16 cellular contexts compared by ENCODE assay signal in the genomic region with DNA sequence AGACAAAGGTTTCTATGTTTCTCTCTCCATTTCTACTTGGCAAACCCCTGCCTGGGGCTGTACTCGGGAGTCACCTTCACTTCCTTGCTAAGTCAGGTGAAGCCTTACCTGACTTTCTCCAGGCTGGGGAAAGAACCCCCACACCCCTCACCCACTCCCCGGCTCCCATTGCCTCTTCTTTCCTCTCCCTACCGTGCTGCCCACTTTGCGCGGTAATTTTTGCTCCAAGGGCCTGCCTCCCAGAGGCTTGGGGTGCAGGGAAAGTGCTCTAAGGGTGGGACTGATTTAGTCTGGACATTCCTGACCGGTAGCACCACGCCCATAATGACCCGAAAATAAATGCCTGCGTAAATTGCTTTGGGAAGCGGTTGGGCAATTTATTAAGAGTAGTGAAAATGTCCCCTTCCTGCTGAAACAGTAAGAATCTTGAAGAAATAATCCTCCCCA. TPM values are rescaled to one million over a fixed set of nuclear protein-coding genes. Genes with fewer than 3 reads are reported as not detected.
DNase-seq lines count a peak whose midpoint lies in the region; ATAC-seq and TF ChIP-seq lines count a peak whose summit lies in the region.
"Had no signal": no experiment of that assay in that cellular context is flagged by ENCODE, and none has a peak within 500 bp of the region (broad histone marks: within the 10 kb centered on the region; RNA-seq: fewer than 3 reads in every experiment).

No MANE protein-coding gene starts in this region.

- no peak for ATAC-seq in activated CD8-positive, alpha-beta T cell treated with anti-CD3 and anti-CD28 coated beads, Interleukin-2, amount 10 ng/mL, durations not matched to agents 7 days and 5 days
- ATAC-seq in activated CD8-positive, alpha-beta T cell treated with anti-CD3 and anti-CD28 coated beads for 36 hours: no peak
- ATAC-seq: foreskin keratinocyte, left ventricle myocardium superior had no signal

- no peaks in the 10 kb centered on the region for H4K20me1 ChIP-seq in OCI-LY7 (ENCODE audit: insufficient read depth, low read length)

- intact Hi-C loops in activated CD8-positive, alpha-beta T cell treated with anti-CD3 and anti-CD28 coated beads for 36 hours (cut with micrococcal nuclease): no loop called here
- intact Hi-C loops in esophagus muscularis mucosa (cut with DNase I) (no loop called here), OCI-LY7 (cut with micrococcal nuclease; ENCODE audit: unreplicated experiment) (no loop called here)

- no peak for TF ChIP-seq CTCF in activated CD8-positive, alpha-beta T cell treated with anti-CD3 and anti-CD28 coated beads for 36 hours (IDR thresholded peaks at IDR 0.05)
- TF ChIP-seq CTCF in esophagus muscularis mucosa (IDR thresholded peaks at IDR 0.05) (no peak), osteocyte (IDR thresholded peaks at IDR 0.05) (no peak), WERI-Rb-1 (IDR thresholded peaks at IDR 0.05; ENCODE audit: low read depth, low read length) (no peak), OCI-LY7 (conservative IDR thresholded peaks at IDR 0.05; ENCODE audit: low read length) (no peak)

- no peaks in the 10 kb centered on the region for H3K9me3 Mint-ChIP-seq in activated CD8-positive, alpha-beta T cell treated with anti-CD3 and anti-CD28 coated beads, Interleukin-2, amount 10 ng/mL, durations not matched to agents 7 days and 5 days (ENCODE audit: insufficient read depth)
- no peaks in the 10 kb centered on the region for H3K9me3 Mint-ChIP-seq in activated CD8-positive, alpha-beta T cell treated with anti-CD3 and anti-CD28 coated beads for 36 hours
- H3K9me3 Mint-ChIP-seq in osteocyte (ENCODE audit: unreplicated experiment): peaks cover 6% of the 10 kb centered on the region

- peak overlapping the region; percentile 68 for H3K4me3 Mint-ChIP-seq in activated CD8-positive, alpha-beta T cell treated with anti-CD3 and anti-CD28 coated beads, Interleukin-2, amount 10 ng/mL, durations not matched to agents 7 days and 5 days
- no peak overlapping the region for H3K4me3 Mint-ChIP-seq in activated CD8-positive, alpha-beta T cell treated with anti-CD3 and anti-CD28 coated beads for 36 hours
- H3K4me3 Mint-ChIP-seq in osteocyte (ENCODE audit: unreplicated experiment): peak overlapping the region; percentile 78

- CTCF ChIA-PET in activated CD8-positive, alpha-beta T cell treated with anti-CD3 and anti-CD28 coated beads, Interleukin-2, amount 10 ng/mL, durations not matched to agents 7 days and 5 days (lab: Charles Lee): no interaction called here
- CTCF ChIA-PET in activated CD8-positive, alpha-beta T cell treated with anti-CD3 and anti-CD28 coated beads for 36 hours (lab: Charles Lee): no interaction called here
- CTCF ChIA-PET in OCI-LY7 (lab: Charles Lee; ENCODE audit: unreplicated experiment): no interaction called here

- H3K4me1 ChIP-seq in esophagus muscularis mucosa (peaks cover 24 to 33% (median 30%) of the 10 kb centered on the region in 4 donors), OCI-LY7 (ENCODE audit: insufficient read depth, low read length, poor library complexity, severe bottlenecking) (no peaks in the 10 kb centered on the region)

- H3K4me3 ChIP-seq in H7 (ENCODE audit: insufficient read depth, low read depth, low read length): no peak overlapping the region
- peak overlapping the region in 1 of 4 donors; percentile 7 for H3K4me3 ChIP-seq in esophagus muscularis mucosa
- H3K4me3 ChIP-seq in WERI-Rb-1 (ENCODE audit: low read depth, low read length): no peak overlapping the region
- no peak overlapping the region for H3K4me3 ChIP-seq in OCI-LY7 (ENCODE audit: low read depth, low read length, poor library complexity, severe bottlenecking)

- H3K27me3 Mint-ChIP-seq in activated CD8-positive, alpha-beta T cell treated with anti-CD3 and anti-CD28 coated beads, Interleukin-2, amount 10 ng/mL, durations not matched to agents 7 days and 5 days (ENCODE audit: low read depth): peaks cover 87% of the 10 kb centered on the region
- H3K27me3 Mint-ChIP-seq in activated CD8-positive, alpha-beta T cell treated with anti-CD3 and anti-CD28 coated beads for 36 hours: peaks cover 85% of the 10 kb centered on the region
- peaks cover 91% of the 10 kb centered on the region for H3K27me3 Mint-ChIP-seq in osteocyte (ENCODE audit: unreplicated experiment)

- H3K79me2 ChIP-seq in OCI-LY7 (ENCODE audit: insufficient read depth, low read depth, low read length): no peaks in the 10 kb centered on the region

- POLR2A ChIA-PET in activated CD8-positive, alpha-beta T cell treated with anti-CD3 and anti-CD28 coated beads, Interleukin-2, amount 10 ng/mL, durations not matched to agents 7 days and 5 days (lab: Charles Lee): no interaction called here
- POLR2A ChIA-PET in activated CD8-positive, alpha-beta T cell treated with anti-CD3 and anti-CD28 coated beads for 36 hours (lab: Charles Lee): no interaction called here
- POLR2A ChIA-PET in OCI-LY7 (lab: Charles Lee): no interaction called here

- WGBS in esophagus muscularis mucosa: 11% methylated on average over 10 of the region's 10 CpGs

- no peak overlapping the region for H3K27ac Mint-ChIP-seq in activated CD8-positive, alpha-beta T cell treated with anti-CD3 and anti-CD28 coated beads, Interleukin-2, amount 10 ng/mL, durations not matched to agents 7 days and 5 days
- no peak overlapping the region for H3K27ac Mint-ChIP-seq in activated CD8-positive, alpha-beta T cell treated with anti-CD3 and anti-CD28 coated beads for 36 hours
- no peak overlapping the region for H3K27ac Mint-ChIP-seq in osteocyte (ENCODE audit: unreplicated experiment)

- TF ChIP-seq POLR2A in esophagus muscularis mucosa (IDR thresholded peaks at IDR 0.05; ENCODE audit: low read depth): no peak

- BruUV-seq in OCI-LY7 (replicated peaks; lab: Mats Ljungman, UMichigan): no TSS peak

- H3K4me1 Mint-ChIP-seq in activated CD8-positive, alpha-beta T cell treated with anti-CD3 and anti-CD28 coated beads, Interleukin-2, amount 10 ng/mL, durations not matched to agents 7 days and 5 days (ENCODE audit: low read depth): peaks cover 27% of the 10 kb centered on the region
- H3K4me1 Mint-ChIP-seq in activated CD8-positive, alpha-beta T cell treated with anti-CD3 and anti-CD28 coated beads for 36 hours (ENCODE audit: low read depth): peaks cover 20% of the 10 kb centered on the region
- peaks cover 24% of the 10 kb centered on the region for H3K4me1 Mint-ChIP-seq in osteocyte (ENCODE audit: unreplicated experiment)

- peaks cover 5% of the 10 kb centered on the region for H3K36me3 Mint-ChIP-seq in activated CD8-positive, alpha-beta T cell treated with anti-CD3 and anti-CD28 coated beads, Interleukin-2, amount 10 ng/mL, durations not matched to agents 7 days and 5 days (ENCODE audit: low read depth)
- no peaks in the 10 kb centered on the region for H3K36me3 Mint-ChIP-seq in activated CD8-positive, alpha-beta T cell treated with anti-CD3 and anti-CD28 coated beads for 36 hours (ENCODE audit: low read depth)
- H3K36me3 Mint-ChIP-seq in osteocyte (ENCODE audit: unreplicated experiment): peaks cover 3% of the 10 kb centered on the region

- no peak for TF ChIP-seq EP300 in esophagus muscularis mucosa (IDR thresholded peaks at IDR 0.05)

- H3K27ac ChIP-seq in esophagus muscularis mucosa (replicated peaks in 1 of 4) (no peak overlapping the region), WERI-Rb-1 (no peak overlapping the region), OCI-LY7 (ENCODE audit: low read depth, low read length, poor library complexity, severe bottlenecking) (no peak overlapping the region)
- H3K27ac ChIP-seq: foreskin keratinocyte, HL-60, vagina had no signal

- H3K9me2 ChIP-seq in OCI-LY7 (ENCODE audit: insufficient read depth, low read length): no peaks in the 10 kb centered on the region

- peaks cover 0 to 3% (median 0%) of the 10 kb centered on the region in 4 donors for H3K9me3 ChIP-seq in esophagus muscularis mucosa
- no peaks in the 10 kb centered on the region for H3K9me3 ChIP-seq in WERI-Rb-1 (ENCODE audit: severe bottlenecking)
- no peaks in the 10 kb centered on the region for H3K9me3 ChIP-seq in OCI-LY7 (ENCODE audit: low read length)
- H3K9me3 ChIP-seq: vagina had no signal

- no peak overlapping the region for H2AFZ ChIP-seq in OCI-LY7 (ENCODE audit: low read length)

- no peak overlapping the region for H3K4me2 ChIP-seq in OCI-LY7 (ENCODE audit: low read length)

- H3K27me3 ChIP-seq in H7 (ENCODE audit: control insufficient read depth, insufficient read depth, low read length) (peaks cover 94% of the 10 kb centered on the region), esophagus muscularis mucosa (peaks cover 0 to 100% (median 49%) of the 10 kb centered on the region in 4 donors), WERI-Rb-1 (ENCODE audit: insufficient read depth, low read depth, severe bottlenecking) (no peaks in the 10 kb centered on the region)

- no peak for DNase-seq in activated CD8-positive, alpha-beta T cell treated with anti-CD3 and anti-CD28 coated beads, Interleukin-2, amount 10 ng/mL, durations not matched to agents 7 days and 5 days
- DNase-seq in activated CD8-positive, alpha-beta T cell treated with anti-CD3 and anti-CD28 coated beads for 36 hours: no peak
- DNase-seq in H7 (peak; percentile 51), esophagus muscularis mucosa (ENCODE audit: extremely low spot score) (peak; percentile 66), osteocyte (ENCODE audit: extremely low spot score, unreplicated experiment) (no peak), NCI-H526 treated with DMSO at 0.1 percent for 48 hours (lab: John Stamatoyannopoulos, UW) (no peak), WERI-Rb-1 (no peak), OCI-LY7 (ENCODE audit: low spot score) (no peak)
- DNase-seq: amniotic stem cell; foreskin keratinocyte; left ventricle myocardium superior; stimulated activated CD4-positive, alpha-beta T cell treated with anti-CD3 and anti-CD28 coated beads, Interleukin-15, amount 100 ng/mL, for 24 hours had no signal

- H3K36me3 ChIP-seq in H7 (replicated peaks; ENCODE audit: control insufficient read depth, insufficient read depth, low read length) (no peaks in the 10 kb centered on the region), esophagus muscularis mucosa (no peaks in the 10 kb centered on the region), WERI-Rb-1 (no peaks in the 10 kb centered on the region), OCI-LY7 (ENCODE audit: insufficient read depth, low read length) (no peaks in the 10 kb centered on the region)
- H3K36me3 ChIP-seq: vagina had no signal

RNA-seq across cellular contexts. Expression of a gene that starts 13.8 kb away (rescaled TPM):
- not detected for total RNA-seq in activated CD8-positive, alpha-beta T cell treated with anti-CD3 and anti-CD28 coated beads, Interleukin-2, amount 10 ng/mL, durations not matched to agents 7 days and 5 days
- total RNA-seq in activated CD8-positive, alpha-beta T cell treated with anti-CD3 and anti-CD28 coated beads for 36 hours: not detected
- total RNA-seq in H7 (2014; rRNA removed; shearing (Covaris generic)): not detected in 2 replicates
- total RNA-seq in esophagus muscularis mucosa (1 to 10 TPM in 3 of 4 donors, under 1 TPM in 1; 0.33 to 2.5 (median 1.5) TPM), osteocyte (5.9 and 8.3 TPM in 2 replicates), OCI-LY7 (2022) (not detected in 2 replicates)
- total RNA-seq in OCI-LY7 (2014; rRNA removed; shearing (Covaris generic)): not detected in 2 replicates
- total RNA-seq: endothelial cell of umbilical vein, left ventricle myocardium superior, vagina had no signal

RNA-seq across cellular contexts. Expression of a gene that starts 49.1 kb away (rescaled TPM):
- not detected for total RNA-seq in activated CD8-positive, alpha-beta T cell treated with anti-CD3 and anti-CD28 coated beads, Interleukin-2, amount 10 ng/mL, durations not matched to agents 7 days and 5 days
- not detected for total RNA-seq in activated CD8-positive, alpha-beta T cell treated with anti-CD3 and anti-CD28 coated beads for 36 hours
- total RNA-seq in H7 (2014; rRNA removed; shearing (Covaris generic)): 0.14 TPM in 1 of 2 replicates, not detected in the other
- total RNA-seq in esophagus muscularis mucosa (1 to 10 TPM in 1 of 4 donors, under 1 TPM in 1, not detected in 2; 0.83 to 1.6 TPM), osteocyte (6.3 and 6.5 TPM in 2 replicates), OCI-LY7 (2022) (not detected in 2 replicates)
- total RNA-seq in OCI-LY7 (2014; rRNA removed; shearing (Covaris generic)): not detected in 2 replicates
- total RNA-seq: foreskin keratinocyte, left ventricle myocardium superior, vagina had no signal

RNA-seq across cellular contexts. Expression of a gene that starts 50.9 kb away (rescaled TPM):
- total RNA-seq in activated CD8-positive, alpha-beta T cell treated with anti-CD3 and anti-CD28 coated beads, Interleukin-2, amount 10 ng/mL, durations not matched to agents 7 days and 5 days: not detected
- not detected for total RNA-seq in activated CD8-positive, alpha-beta T cell treated with anti-CD3 and anti-CD28 coated beads for 36 hours
- not detected in 2 replicates for total RNA-seq in H7 (2014; rRNA removed; shearing (Covaris generic))
- total RNA-seq in esophagus muscularis mucosa (1 to 10 TPM in 2 of 4 donors, under 1 TPM in 2; 0.26 to 1.7 (median 0.68) TPM), osteocyte (not detected in 2 replicates), OCI-LY7 (2022) (not detected in 2 replicates)
- not detected in 2 replicates for total RNA-seq in OCI-LY7 (2014; rRNA removed; shearing (Covaris generic))
- total RNA-seq: endothelial cell of umbilical vein, foreskin keratinocyte, left ventricle myocardium superior, RPMI7951 had no signal

Comparison
In these comparisons a context has a peak if more than half of its experiments do, and no peak if none do; other contexts are left out.
1. DNase-seq: peak in H7 (single experiment) and esophagus muscularis mucosa (single experiment); none in activated CD8-positive, alpha-beta T cell treated with anti-CD3 and anti-CD28 coated beads, Interleukin-2, amount 10 ng/mL, durations not matched to agents 7 days and 5 days (single experiment), activated CD8-positive, alpha-beta T cell treated with anti-CD3 and anti-CD28 coated beads for 36 hours (single experiment), osteocyte (single experiment), NCI-H526 treated with DMSO at 0.1 percent for 48 hours (single experiment), WERI-Rb-1 (single experiment) and OCI-LY7 (single experiment).